In the genomic region with DNA sequence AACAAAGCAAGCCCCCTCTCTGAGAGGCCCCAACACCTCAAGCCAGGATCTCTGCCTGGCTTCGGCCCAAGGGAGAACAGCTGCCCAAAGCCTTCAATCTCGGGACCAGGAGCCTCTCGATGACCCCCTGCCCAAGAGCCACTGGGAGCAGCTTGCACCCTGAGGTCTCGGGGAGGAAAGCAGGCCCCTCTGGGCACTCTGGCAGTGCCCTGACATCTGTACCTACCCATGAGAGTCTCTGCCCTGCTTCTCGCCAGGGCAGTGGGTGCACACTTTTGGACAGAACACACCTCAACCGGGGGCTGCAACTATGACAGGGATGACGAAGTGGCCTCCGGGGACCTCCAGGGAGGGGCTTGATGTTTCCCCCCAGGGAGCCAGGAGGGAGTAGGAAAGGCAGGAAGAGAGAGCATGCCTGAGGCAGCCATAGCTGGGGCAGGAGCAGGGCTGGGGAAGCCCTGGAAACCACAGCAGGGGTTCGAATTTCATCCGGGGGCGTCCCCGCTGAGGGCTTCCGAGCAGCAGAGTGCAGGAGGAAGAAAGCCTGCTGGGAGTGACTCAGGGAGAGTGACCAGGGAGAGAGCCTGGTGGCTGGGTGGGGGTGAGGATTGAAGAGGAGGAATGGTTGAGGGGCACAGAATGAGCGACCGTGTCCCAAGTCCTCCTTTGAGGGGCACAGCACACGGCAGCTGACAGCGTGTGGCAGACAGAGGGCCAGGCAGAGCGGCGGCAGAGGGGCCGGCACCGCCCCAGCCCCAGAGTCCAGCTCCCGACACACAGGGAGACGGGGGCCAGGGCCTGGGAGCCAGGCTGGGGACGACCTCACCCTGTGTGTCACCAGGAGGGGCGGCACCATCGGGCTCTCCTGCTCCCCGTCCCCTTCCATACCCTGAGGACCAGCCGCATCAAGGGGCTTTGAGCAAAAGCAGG, we compare ENCODE assay signal across 8 cellular contexts. TPM values are rescaled to one million over a fixed set of nuclear protein-coding genes. Genes with fewer than 3 reads are reported as not detected.
A peak's percentile ranks its signal among the peaks of the same experiment; 100 is the strongest.
DNase-seq lines count a peak whose midpoint lies in the region; ATAC-seq and TF ChIP-seq lines count a peak whose summit lies in the region.

No MANE protein-coding gene starts in this region.

- H3K9me3 ChIP-seq in BLaER1 (no peaks in the 10 kb centered on the region), prostate gland (no peaks in the 10 kb centered on the region)

- peaks cover 48% of the 10 kb centered on the region for H3K36me3 ChIP-seq in BLaER1
- H3K36me3 ChIP-seq in prostate gland, result no peaks in the 10 kb centered on the region

- 0 out of 2 replicates have a peak overlapping the region, but pooled peaks have one; percentile 31 for H3K27ac ChIP-seq in BLaER1
- no peak overlapping the region for H3K27ac ChIP-seq in HL-60 (replicated peaks)
- no peak overlapping the region for H3K27ac ChIP-seq in prostate gland

- 57% methylated on average over 27 of the region's 28 CpGs for WGBS in prostate gland

- no peak for ATAC-seq in left cardiac atrium
- ATAC-seq in sciatic nerve, result no peak

- peak overlapping the region; percentile 91 for H3K4me3 ChIP-seq in BLaER1
- peak overlapping the region; percentile 85 for H3K4me3 ChIP-seq in HL-60 (replicated peaks; ENCODE audit: insufficient read depth, low read length)
- peak overlapping the region in 1 of 2 donors; percentile 74 for H3K4me3 ChIP-seq in prostate gland

- DNase-seq in HL-60 (ENCODE audit: low read depth in 1 of 2, low spot score in 1 of 2) (no peak), left cardiac atrium (peak; percentile 37), sciatic nerve (ENCODE audit: low spot score) (peak; percentile 55), GM20000 (ENCODE audit: low spot score) (no peak), prostate gland (ENCODE audit: low spot score) (no peak), midbrain (lab: John Stamatoyannopoulos, UW) (no peak)
- DNase-seq in activated CD8-positive, alpha-beta memory T cell treated with anti-CD3 and anti-CD28 coated beads, Interleukin-2, amount 50 U/mL, for 48 hours, result peak; percentile 52

- H3K4me1 ChIP-seq in BLaER1 (peaks cover 67% of the 10 kb centered on the region), prostate gland (replicated peaks) (peaks cover 8% of the 10 kb centered on the region)

- H4K20me1 ChIP-seq in BLaER1, result peaks cover 64% of the 10 kb centered on the region

- TF ChIP-seq POLR2A in prostate gland (IDR thresholded peaks at IDR 0.05), result no peak

- intact Hi-C loops in left cardiac atrium (cut with DNase I) (no loop called here), sciatic nerve (cut with DNase I) (no loop called here), prostate gland (cut with DNase I) (no loop called here)

- H3K27me3 ChIP-seq in BLaER1 (no peaks in the 10 kb centered on the region), HL-60 (ENCODE audit: insufficient read depth, poor library complexity, severe bottlenecking) (no peaks in the 10 kb centered on the region), prostate gland (replicated peaks; ENCODE audit: insufficient read depth) (no peaks in the 10 kb centered on the region)

- TF ChIP-seq CTCF in HL-60 (IDR thresholded peaks at IDR 0.05; ENCODE audit: insufficient read depth, low read length), result no peak
- TF ChIP-seq CTCF in GM20000 (IDR thresholded peaks at IDR 0.05; ENCODE audit: extremely low read depth, missing control alignments), result no peak
- TF ChIP-seq CTCF in prostate gland (IDR thresholded peaks at IDR 0.05), result no peak

- peak overlapping the region; percentile 98 for H3K4me2 ChIP-seq in BLaER1

- peak overlapping the region; percentile 87 for H3K9ac ChIP-seq in BLaER1

RNA-seq across cellular contexts. Expression of a gene that starts 1.8 kb away (rescaled TPM):
- total RNA-seq in left cardiac atrium (10 to 100 TPM; 17.5 to 22.7 TPM), sciatic nerve (44.4 TPM), prostate gland (10 to 100 TPM; 22.6 to 23.9 TPM)

Comparison
In these comparisons a context has a peak if more than half of its experiments do, and no peak if none do; other contexts are left out.
1. DNase-seq: peak in activated CD8-positive, alpha-beta memory T cell treated with anti-CD3 and anti-CD28 coated beads, Interleukin-2, amount 50 U/mL, for 48 hours (single experiment), left cardiac atrium (single experiment) and sciatic nerve (single experiment); none in HL-60 (0 of 2), GM20000 (single experiment), prostate gland (single experiment) and midbrain (single experiment).